ENCODE assay signal across 21 cellular contexts in genomic region chr14:57751400-57751799, GRCh38.
DNase-seq lines count a peak whose midpoint lies in the region; ATAC-seq, FAIRE-seq and TF ChIP-seq lines count a peak whose summit lies in the region.
"Had no signal": no experiment of that assay in that cellular context is flagged by ENCODE, and none has a peak within 500 bp of the region (broad histone marks: within the 10 kb centered on the region; RNA-seq: fewer than 3 reads in every experiment).

No MANE protein-coding gene starts in this region.

- peaks cover 0 to 13% (median 5%) of the 10 kb centered on the region in 3 donors for H3K4me1 ChIP-seq in pancreas
- H3K4me1 ChIP-seq: BLaER1, HAP-1 had no signal

- CTCF ChIA-PET in Calu3 (lab: Charles Lee) = interaction anchor here (0.7 kb wide), 1 partner anchor 138 kb away, joined by 3 read pairs; no protein-coding TSS in a partner anchor
- CTCF ChIA-PET in activated CD8-positive, alpha-beta T cell treated with anti-CD3 and anti-CD28 coated beads for 36 hours (lab: Charles Lee) = no interaction called here

- FAIRE-seq in pancreas (lab: Jason Lieb, UNC) = no peak
- FAIRE-seq: A204.1, GM12878, GM19239, HepG2 had no signal

- H3K27ac ChIP-seq in pancreas = no peak overlapping the region
- H3K27ac ChIP-seq: BLaER1, GM23248, HL-60 had no signal

- H3K36me3 ChIP-seq in pancreas = no peaks in the 10 kb centered on the region
- H3K36me3 ChIP-seq: BLaER1, HAP-1 had no signal

- H3K4me1 Mint-ChIP-seq in Calu3 (ENCODE audit: low read depth, unreplicated experiment) = peaks cover 34% of the 10 kb centered on the region
- H3K4me1 Mint-ChIP-seq in activated CD8-positive, alpha-beta T cell treated with anti-CD3 and anti-CD28 coated beads for 36 hours (ENCODE audit: low read depth) = no peaks in the 10 kb centered on the region
- H3K4me1 Mint-ChIP-seq: CD14-positive monocyte; CD4-positive, alpha-beta memory T cell; IgD-negative memory B cell had no signal

- no peak for DNase-seq in Calu3
- peak; percentile 5 for DNase-seq in kidney glomerular epithelial cell (lab: John Stamatoyannopoulos, UW)
- DNase-seq in pancreas = no peak
- no peak for DNase-seq in activated CD8-positive, alpha-beta T cell treated with anti-CD3 and anti-CD28 coated beads for 36 hours
- DNase-seq in stimulated activated naive CD4-positive, alpha-beta T cell (lab: John Stamatoyannopoulos, UW) = no peak
- DNase-seq: CD4-positive, alpha-beta memory T cell; DMS53; DND-41; EL; GM23248; KBM-7 had no signal

- BruUV-seq in Calu3 (replicated peaks; lab: Mats Ljungman, UMichigan) = no TSS peak

- H3K9me3 Mint-ChIP-seq in Calu3 (ENCODE audit: low read depth, unreplicated experiment) = no peaks in the 10 kb centered on the region
- H3K9me3 Mint-ChIP-seq in activated CD8-positive, alpha-beta T cell treated with anti-CD3 and anti-CD28 coated beads for 36 hours = no peaks in the 10 kb centered on the region
- H3K9me3 Mint-ChIP-seq: IgD-negative memory B cell had no signal

- ATAC-seq in pancreas (peak in 3 of 4 donors; percentile 17 to 60 (median 51)), HG02642 (IDR thresholded peaks at IDR 0.05; ENCODE audit: poor library complexity, unreplicated experiment) (no peak)
- no peak for ATAC-seq in activated CD8-positive, alpha-beta T cell treated with anti-CD3 and anti-CD28 coated beads for 36 hours
- ATAC-seq: GM12878, HepG2 had no signal

- no peaks in the 10 kb centered on the region for H3K27me3 Mint-ChIP-seq in Calu3 (ENCODE audit: unreplicated experiment)
- no peaks in the 10 kb centered on the region for H3K27me3 Mint-ChIP-seq in activated CD8-positive, alpha-beta T cell treated with anti-CD3 and anti-CD28 coated beads for 36 hours
- H3K27me3 Mint-ChIP-seq: CD4-positive, alpha-beta memory T cell; IgD-negative memory B cell had no signal

- peak overlapping the region; percentile 33 for H3K27ac Mint-ChIP-seq in Calu3 (ENCODE audit: unreplicated experiment)
- no peak overlapping the region for H3K27ac Mint-ChIP-seq in activated CD8-positive, alpha-beta T cell treated with anti-CD3 and anti-CD28 coated beads for 36 hours
- H3K27ac Mint-ChIP-seq: CD14-positive monocyte; CD4-positive, alpha-beta memory T cell; IgD-negative memory B cell had no signal

- no peak overlapping the region for H3K4me3 ChIP-seq in pancreas
- H3K4me3 ChIP-seq: BLaER1, GM12878, GM23248, HAP-1 had no signal

- no peak for TF ChIP-seq CTCF in Calu3 (IDR thresholded peaks at IDR 0.05; ENCODE audit: unreplicated experiment)
- TF ChIP-seq CTCF in pancreas (IDR thresholded peaks at IDR 0.05) = no peak
- no peak for TF ChIP-seq CTCF in activated CD8-positive, alpha-beta T cell treated with anti-CD3 and anti-CD28 coated beads for 36 hours (IDR thresholded peaks at IDR 0.05)

- no peaks in the 10 kb centered on the region for H3K27me3 ChIP-seq in pancreas
- H3K27me3 ChIP-seq: BLaER1 had no signal

- POLR2A ChIA-PET in activated CD8-positive, alpha-beta T cell treated with anti-CD3 and anti-CD28 coated beads for 36 hours (lab: Charles Lee) = interaction anchor here (1.2 kb wide), 1 partner anchor 11 kb away, joined by 3 read pairs; no protein-coding TSS in a partner anchor

- no peaks in the 10 kb centered on the region for H3K9me3 ChIP-seq in pancreas
- H3K9me3 ChIP-seq: BLaER1, HAP-1 had no signal

- 31 to 33% methylated on average over 3 of the region's 3 CpGs for WGBS in pancreas, 2 donors

- no peak overlapping the region for H3K4me3 Mint-ChIP-seq in Calu3 (ENCODE audit: low read depth, unreplicated experiment)
- no peak overlapping the region for H3K4me3 Mint-ChIP-seq in activated CD8-positive, alpha-beta T cell treated with anti-CD3 and anti-CD28 coated beads for 36 hours
- H3K4me3 Mint-ChIP-seq: CD14-positive monocyte; CD4-positive, alpha-beta memory T cell; IgD-negative memory B cell had no signal

- no peaks in the 10 kb centered on the region for H3K36me3 Mint-ChIP-seq in Calu3 (ENCODE audit: insufficient read depth, unreplicated experiment)
- no peaks in the 10 kb centered on the region for H3K36me3 Mint-ChIP-seq in activated CD8-positive, alpha-beta T cell treated with anti-CD3 and anti-CD28 coated beads for 36 hours (ENCODE audit: low read depth)
- H3K36me3 Mint-ChIP-seq: CD14-positive monocyte; CD4-positive, alpha-beta memory T cell had no signal

- intact Hi-C loops in Calu3 (cut with micrococcal nuclease; ENCODE audit: unreplicated experiment) = no loop called here
- intact Hi-C loops in pancreas (cut with DNase I) = no loop called here
- intact Hi-C loops in activated CD8-positive, alpha-beta T cell treated with anti-CD3 and anti-CD28 coated beads for 36 hours (cut with micrococcal nuclease) = no loop called here

Comparison
In these comparisons a context has a peak if more than half of its experiments do, and no peak if none do; other contexts are left out.
1. ATAC-seq: peak in pancreas (3 of 4); none in HG02642 (single experiment) and activated CD8-positive, alpha-beta T cell treated with anti-CD3 and anti-CD28 coated beads for 36 hours (single experiment).